Comparison of ENCODE assay signal across 8 cellular contexts in the genomic region with DNA sequence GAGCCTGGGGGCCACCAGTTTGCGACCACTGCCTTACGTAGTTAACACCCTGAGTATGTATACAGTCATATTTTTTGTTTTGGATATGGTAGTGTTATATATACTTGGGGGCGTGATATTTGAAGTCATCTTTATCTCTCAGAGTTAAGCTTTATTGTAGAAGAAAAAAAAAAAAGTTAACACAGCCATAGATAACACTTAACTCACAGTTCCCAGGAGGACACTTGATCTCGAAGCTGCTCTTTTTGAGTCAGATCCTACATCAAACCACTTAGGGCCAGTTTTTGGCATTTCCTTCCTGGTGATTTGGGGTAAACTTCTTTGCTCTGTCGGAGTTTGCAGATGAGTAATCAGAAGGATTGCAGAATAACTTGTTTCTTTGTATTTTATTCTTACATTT. TPM values are rescaled to one million over a fixed set of nuclear protein-coding genes. Genes with fewer than 3 reads are reported as not detected.
A peak's percentile ranks its signal among the peaks of the same experiment; 100 is the strongest.
DNase-seq lines count a peak whose midpoint lies in the region; TF ChIP-seq lines count a peak whose summit lies in the region.

No MANE protein-coding gene starts in this region.

- H3K36me3 ChIP-seq in Peyer's patch (peaks cover 0 to 10% (median 0%) of the 10 kb centered on the region in 3 donors), trophoblast cell (ENCODE audit: control insufficient read depth in 1 of 2, insufficient read depth in 2 of 2, low read length in 2 of 2) (peaks cover 15 to 18% of the 10 kb centered on the region in 2 experiments)

- no peak for TF ChIP-seq POLR2A in Peyer's patch (IDR thresholded peaks at IDR 0.05)

- no peak overlapping the region for H3K14ac ChIP-seq in trophoblast cell (ENCODE audit: low read length)

- H2BK12ac ChIP-seq in trophoblast cell (ENCODE audit: low read length): no peak overlapping the region

- peaks cover 0 to 60% (median 9%) of the 10 kb centered on the region in 4 donors for H3K4me1 ChIP-seq in Peyer's patch
- H3K4me1 ChIP-seq in trophoblast cell (ENCODE audit: control insufficient read depth in 1 of 2, insufficient read depth in 2 of 2, low read length in 2 of 2): peaks cover 19 to 35% of the 10 kb centered on the region in 2 experiments

- no peak overlapping the region for H2AFZ ChIP-seq in trophoblast cell (ENCODE audit: insufficient read depth, low read length, poor library complexity)

- H2BK120ac ChIP-seq in trophoblast cell (ENCODE audit: insufficient read depth, low read length, poor library complexity): no peak overlapping the region

- no peaks in the 10 kb centered on the region for H3K27me3 ChIP-seq in Peyer's patch
- no peaks in the 10 kb centered on the region for H3K27me3 ChIP-seq in trophoblast cell (ENCODE audit: insufficient read depth, low read length)

- no peak overlapping the region for H2BK5ac ChIP-seq in trophoblast cell (ENCODE audit: low read depth, low read length, poor library complexity)

- no peak overlapping the region for H4K8ac ChIP-seq in trophoblast cell (ENCODE audit: low read depth, low read length)

- DNase-seq in EH (ENCODE audit: low read depth) (peak; percentile 88), Peyer's patch (no peak), epithelial cell of proximal tubule (ENCODE audit: low read depth) (no peak), trophoblast cell (peak in 1 of 2 donors; percentile 32), kidney glomerular epithelial cell (lab: John Stamatoyannopoulos, UW) (no peak), NCI-H1092 (lab: John Stamatoyannopoulos, UW) (no peak), SHP77 treated with DMSO at 0.1 percent for 48 hours (lab: John Stamatoyannopoulos, UW) (no peak), caudate nucleus (lab: John Stamatoyannopoulos, UW) (no peak)

- H3K79me1 ChIP-seq in trophoblast cell (ENCODE audit: low read length): peaks cover 5% of the 10 kb centered on the region

- H3K4me3 ChIP-seq in Peyer's patch (peak overlapping the region in 2 of 4 donors; percentile 20 to 33), epithelial cell of proximal tubule (ENCODE audit: low read depth, low read length) (peak overlapping the region; percentile 52), trophoblast cell (ENCODE audit: low read depth, low read length) (no peak overlapping the region)

- H3K23ac ChIP-seq in trophoblast cell (ENCODE audit: low read length): no peak overlapping the region

- WGBS in trophoblast cell (ENCODE audit: extremely low coverage, insufficient coverage, insufficient read length): no CpG with 5 or more reads among the region's 5 CpGs

- H3K18ac ChIP-seq in trophoblast cell (ENCODE audit: low read length): no peak overlapping the region

- no peak overlapping the region for H2AK5ac ChIP-seq in trophoblast cell (ENCODE audit: low read length)

- no peak overlapping the region for H3K4me2 ChIP-seq in trophoblast cell (ENCODE audit: low read length)

- no peak overlapping the region for H4K12ac ChIP-seq in trophoblast cell (ENCODE audit: low read depth, low read length)

- H3K9ac ChIP-seq in trophoblast cell (ENCODE audit: low read length): no peak overlapping the region

- H3K9me3 ChIP-seq in Peyer's patch (no peaks in the 10 kb centered on the region), trophoblast cell (ENCODE audit: insufficient read depth, low read depth, low read length) (peaks cover 3% of the 10 kb centered on the region)

- TF ChIP-seq CTCF in Peyer's patch (IDR thresholded peaks at IDR 0.05): no peak
- TF ChIP-seq CTCF in epithelial cell of proximal tubule (conservative IDR thresholded peaks at IDR 0.05; ENCODE audit: low read depth, low read length): no peak

- peak overlapping the region; percentile 57 to 94 (median 68) for H3K27ac ChIP-seq in Peyer's patch
- peak overlapping the region; percentile 6 for H3K27ac ChIP-seq in trophoblast cell (ENCODE audit: low read depth, low read length)
- no peak overlapping the region for H3K27ac ChIP-seq in caudate nucleus (ENCODE audit: low read depth, low read length)

- H3K79me2 ChIP-seq in trophoblast cell (ENCODE audit: control insufficient read depth, insufficient read depth, low read length, poor library complexity): peaks cover 10% of the 10 kb centered on the region

- peak overlapping the region; percentile 60 for H4K91ac ChIP-seq in trophoblast cell (ENCODE audit: low read depth, low read length)

- H3K4ac ChIP-seq in trophoblast cell (ENCODE audit: low read depth, low read length): no peak overlapping the region

RNA-seq across cellular contexts. Expression of a gene that starts 5.8 kb away (rescaled TPM):
- 10 to 100 TPM; 23.6 to 38.9 (median 32.5) TPM for total RNA-seq in Peyer's patch
- 14.5 and 18.2 TPM in 2 replicates for total RNA-seq in epithelial cell of proximal tubule
- polyA plus RNA-seq in trophoblast cell (2013): 12.7 and 13.3 TPM in 2 replicates

RNA-seq across cellular contexts. Expression of a gene that starts 48.5 kb away (rescaled TPM):
- 10 to 100 TPM in 2 of 4 donors, 1 to 10 TPM in 2; 4.2 to 30.5 (median 9.6) TPM for total RNA-seq in Peyer's patch
- 0.07 and 1.2 TPM in 2 replicates for total RNA-seq in epithelial cell of proximal tubule
- 3.4 and 3.9 TPM in 2 replicates for polyA plus RNA-seq in trophoblast cell (2013)

RNA-seq across cellular contexts. Expression of a gene that starts 52.1 kb away (rescaled TPM):
- 10 to 100 TPM; 16.5 to 29.1 (median 20.6) TPM for total RNA-seq in Peyer's patch
- total RNA-seq in epithelial cell of proximal tubule: 10.6 and 13.7 TPM in 2 replicates
- 7.0 and 7.3 TPM in 2 replicates for polyA plus RNA-seq in trophoblast cell (2013)
